ENCODE assay signal across 1 cellular context in genomic region chr15:58467121-58467721, GRCh38.
TF ChIP-seq lines count a peak whose summit lies in the region.

No MANE protein-coding gene starts in this region.

TF ChIP-seq in WTC11, 78 proteins besides CTCF, POLR2A, EP300 and RAD21 (continued from another document):
- TF ChIP-seq ZNF138 (CRISPR knock-in tag; conservative IDR thresholded peaks at IDR 0.05) (no peak), USF1 (CRISPR knock-in tag; IDR thresholded peaks at IDR 0.05) (no peak)
